ENCODE assay signal across 1 cellular context in genomic region chr15:98896002-98896721, GRCh38.
TF ChIP-seq lines count a peak whose summit lies in the region.

No MANE protein-coding gene starts in this region.

TF ChIP-seq in A549, 52 proteins besides CTCF, POLR2A, EP300 and RAD21 (continued from another document):
- peak; percentile 70 for TF ChIP-seq USF2 (IDR thresholded peaks at IDR 0.05)
